ENCODE assay signal across 16 cellular contexts in genomic region chr13:44404261-44405139, GRCh38. TPM values are rescaled to one million over a fixed set of nuclear protein-coding genes. Genes with fewer than 3 reads are reported as not detected.
DNase-seq lines count a peak whose midpoint lies in the region; ATAC-seq, FAIRE-seq and TF ChIP-seq lines count a peak whose summit lies in the region.
"Had no signal": no experiment of that assay in that cellular context is flagged by ENCODE, and none has a peak within 500 bp of the region (broad histone marks: within the 10 kb centered on the region; RNA-seq: fewer than 3 reads in every experiment).

No MANE protein-coding gene starts in this region.

- no peak overlapping the region for H3T11ph ChIP-seq in H9 (ENCODE audit: low read length)

- H3K23me2 ChIP-seq in H9 (ENCODE audit: insufficient read length, low read depth, low read length, poor library complexity, severe bottlenecking), result peaks cover 6% of the 10 kb centered on the region

- no peak overlapping the region for H3K9ac ChIP-seq in H9 (ENCODE audit: extremely low read depth, insufficient read length, low read length)
- peak overlapping the region; percentile 25 for H3K9ac ChIP-seq in iPS-18a (ENCODE audit: low read length)

- H4K5ac ChIP-seq in H9 (ENCODE audit: insufficient read length, low read depth, low read length), result no peak overlapping the region

- no peak overlapping the region; the same call in 1 of the 2 replicates for H3K4ac ChIP-seq in H9 (ENCODE audit: low read depth, low read length)

- no peak for TF ChIP-seq EP300 in upper lobe of left lung (IDR thresholded peaks at IDR 0.05)

- no peaks in the 10 kb centered on the region for H3K36me3 ChIP-seq in PC-9 (ENCODE audit: low read depth)
- H3K36me3 ChIP-seq in iPS-18a (ENCODE audit: control insufficient read depth, low read depth, low read length), result no peaks in the 10 kb centered on the region
- no peaks in the 10 kb centered on the region for H3K36me3 ChIP-seq in prostate gland
- no peaks in the 10 kb centered on the region for H3K36me3 ChIP-seq in upper lobe of left lung
- H3K36me3 ChIP-seq: heart right ventricle had no signal

- FAIRE-seq in RCC 7860 (lab: Jason Lieb, UNC), result no peak
- FAIRE-seq: GM12891 had no signal

- H3K56ac ChIP-seq in H9 (ENCODE audit: insufficient read length, low read depth, low read length), result no peak overlapping the region

- no peak overlapping the region for H2BK15ac ChIP-seq in H9 (ENCODE audit: low read depth, low read length)

- H3K4me2 ChIP-seq in H9 (ENCODE audit: insufficient read depth, insufficient read length, low read length) (peak overlapping the region; percentile 67), PC-9 (peak overlapping the region; percentile 70)

- no peak overlapping the region for H2BK12ac ChIP-seq in H9 (ENCODE audit: insufficient read length, low read depth, low read length)

- H2BK5ac ChIP-seq in H9 (ENCODE audit: insufficient read length, low read length), result no peak overlapping the region

- CTCF ChIA-PET in PC-9 (lab: Charles Lee), result no interaction called here

- BruUV-seq in PC-9 (replicated peaks; lab: Mats Ljungman, UMichigan), result no TSS peak

- no peaks in the 10 kb centered on the region; a peak in 1 of 5 replicates for H3K9me3 Mint-ChIP-seq in H9
- H3K9me3 Mint-ChIP-seq: activated CD4-positive, alpha-beta memory T cell treated with anti-CD3 and anti-CD28 coated beads for 36 hours; activated naive CD4-positive, alpha-beta T cell treated with anti-CD3 and anti-CD28 coated beads, Interleukin-2, amount 50 U/mL, for 24 hours; naive B cell had no signal

- intact Hi-C loops in PC-9 (cut with micrococcal nuclease; ENCODE audit: unreplicated experiment) (no loop called here), prostate gland (cut with DNase I) (no loop called here)

- H3K4me1 ChIP-seq in H9 (ENCODE audit: insufficient read depth, low read length) (peaks cover 17% of the 10 kb centered on the region), PC-9 (replicated peaks; ENCODE audit: insufficient read depth) (peaks cover 49% of the 10 kb centered on the region), iPS-18a (ENCODE audit: control insufficient read depth, low read depth, low read length) (peaks cover 54% of the 10 kb centered on the region), prostate gland (replicated peaks) (peaks cover 23% of the 10 kb centered on the region), upper lobe of left lung (peaks cover 7 to 11% (median 8%) of the 10 kb centered on the region in 4 donors)

- H3K4me1 Mint-ChIP-seq in H9, result peaks cover 68 to 72% of the 10 kb centered on the region in 2 experiments
- H3K4me1 Mint-ChIP-seq: activated naive CD4-positive, alpha-beta T cell treated with anti-CD3 and anti-CD28 coated beads, Interleukin-2, amount 50 U/mL, for 24 hours; naive B cell had no signal

- peak overlapping the region; percentile 27; the same call in 1 of the 2 replicates for H3K4me3 ChIP-seq in PC-9
- H3K4me3 ChIP-seq in iPS-18a (ENCODE audit: low read length), result peak overlapping the region; percentile 28
- H3K4me3 ChIP-seq in prostate gland, result peak overlapping the region; percentile 15 to 30
- H3K4me3 ChIP-seq in upper lobe of left lung, result no peak overlapping the region
- H3K4me3 ChIP-seq: heart right ventricle had no signal

- no peaks in the 10 kb centered on the region for H3K36me3 Mint-ChIP-seq in H9 (ENCODE audit: insufficient read depth in 1 of 3, low read depth in 3 of 3)
- H3K36me3 Mint-ChIP-seq: activated CD4-positive, alpha-beta memory T cell treated with anti-CD3 and anti-CD28 coated beads for 36 hours; activated naive CD4-positive, alpha-beta T cell treated with anti-CD3 and anti-CD28 coated beads, Interleukin-2, amount 50 U/mL, for 24 hours; naive B cell had no signal

- peak overlapping the region in 2 of 3 experiments; percentile 36 to 81; a peak in 6 of 7 replicates for H3K27ac Mint-ChIP-seq in H9
- H3K27ac Mint-ChIP-seq: activated CD4-positive, alpha-beta memory T cell treated with anti-CD3 and anti-CD28 coated beads for 36 hours; activated naive CD4-positive, alpha-beta T cell treated with anti-CD3 and anti-CD28 coated beads, Interleukin-2, amount 50 U/mL, for 24 hours had no signal

- H4K91ac ChIP-seq in H9 (ENCODE audit: insufficient read length, low read depth, low read length), result no peak overlapping the region

- H3K79me1 ChIP-seq in H9 (ENCODE audit: insufficient read depth, low read depth, low read length, poor library complexity, severe bottlenecking), result no peaks in the 10 kb centered on the region

- H3K27ac ChIP-seq in H9 (ENCODE audit: insufficient read length, low read depth, low read length), result no peak overlapping the region
- H3K27ac ChIP-seq in PC-9, result peak overlapping the region; percentile 67
- H3K27ac ChIP-seq in iPS-18a (ENCODE audit: low read length), result no peak overlapping the region
- H3K27ac ChIP-seq in prostate gland, result peak overlapping the region; percentile 79 to 84
- no peak overlapping the region for H3K27ac ChIP-seq in upper lobe of left lung
- H3K27ac ChIP-seq: heart right ventricle had no signal

- no peaks in the 10 kb centered on the region for H3K9me3 ChIP-seq in H9 (ENCODE audit: control insufficient read depth, low read depth, low read length)
- no peaks in the 10 kb centered on the region for H3K9me3 ChIP-seq in PC-9 (ENCODE audit: insufficient read depth, low read depth)
- H3K9me3 ChIP-seq in iPS-18a (ENCODE audit: control insufficient read depth, low read depth, low read length), result no peaks in the 10 kb centered on the region
- no peaks in the 10 kb centered on the region for H3K9me3 ChIP-seq in prostate gland
- H3K9me3 ChIP-seq in upper lobe of left lung, result no peaks in the 10 kb centered on the region
- H3K9me3 ChIP-seq: heart right ventricle had no signal

- no peak overlapping the region for H4K8ac ChIP-seq in H9 (replicated peaks; ENCODE audit: insufficient read length, low read depth, low read length)

- no peak overlapping the region for H2BK120ac ChIP-seq in H9 (ENCODE audit: low read depth, low read length, poor library complexity, severe bottlenecking)

- DNase-seq in H9 (peak; percentile 50), PC-9 (peak in 1 of 2 experiments; percentile 57), prostate gland (ENCODE audit: low spot score) (peak; percentile 33), RCC 7860 (ENCODE audit: low spot score) (no peak), upper lobe of left lung (no peak), NOMO-1 treated with dmso at 0.1 percent for 144 hours (lab: John Stamatoyannopoulos, UW; ENCODE audit: unreplicated experiment) (no peak), NK-92 (lab: John Stamatoyannopoulos, UW; ENCODE audit: unreplicated experiment) (no peak)
- DNase-seq: activated CD4-positive, alpha-beta memory T cell treated with anti-CD3 and anti-CD28 coated beads for 36 hours; COR-L47; effector CD8-positive, alpha-beta T cell; heart right ventricle; naive B cell had no signal

- H4K20me1 ChIP-seq in H9 (ENCODE audit: control insufficient read depth, insufficient read depth, insufficient read length) (no peaks in the 10 kb centered on the region), PC-9 (ENCODE audit: insufficient read depth) (no peaks in the 10 kb centered on the region)

- H3K79me2 ChIP-seq in H9 (ENCODE audit: insufficient read depth, low read length) (no peaks in the 10 kb centered on the region), PC-9 (ENCODE audit: low read depth) (no peaks in the 10 kb centered on the region)

- peaks cover 4% of the 10 kb centered on the region for H3K27me3 Mint-ChIP-seq in H9 (ENCODE audit: low read depth)

- H3K27me3 ChIP-seq in H9 (ENCODE audit: insufficient read depth, low read length) (no peaks in the 10 kb centered on the region), PC-9 (ENCODE audit: insufficient read depth, low read depth) (no peaks in the 10 kb centered on the region), iPS-18a (ENCODE audit: control insufficient read depth, insufficient read depth, low read length) (peaks cover 9% of the 10 kb centered on the region), prostate gland (replicated peaks; ENCODE audit: insufficient read depth) (no peaks in the 10 kb centered on the region), upper lobe of left lung (no peaks in the 10 kb centered on the region)
- H3K27me3 ChIP-seq: heart right ventricle had no signal

- TF ChIP-seq CTCF in H9 (conservative IDR thresholded peaks at IDR 0.05), result no peak
- no peak for TF ChIP-seq CTCF in PC-9 (conservative IDR thresholded peaks at IDR 0.05)
- TF ChIP-seq CTCF in prostate gland (IDR thresholded peaks at IDR 0.05), result no peak
- no peak for TF ChIP-seq CTCF in upper lobe of left lung (IDR thresholded peaks at IDR 0.05)

- H3F3A ChIP-seq in PC-9 (ENCODE audit: insufficient read depth, low read depth), result peaks cover 25% of the 10 kb centered on the region; the same call in 1 of the 2 replicates

- POLR2A ChIA-PET in PC-9 (lab: Charles Lee; ENCODE audit: unreplicated experiment), result no interaction called here

- H3K9me2 ChIP-seq in PC-9 (ENCODE audit: insufficient read depth), result no peaks in the 10 kb centered on the region

- H3K14ac ChIP-seq in H9 (ENCODE audit: insufficient read depth, low read length), result peak overlapping the region; percentile 49; the same call in 1 of the 2 replicates

- H2AK5ac ChIP-seq in H9 (ENCODE audit: insufficient read length, low read length), result no peak overlapping the region

- no peak for ATAC-seq in upper lobe of left lung (ENCODE audit: low FRiP score in 2 of 2)
- ATAC-seq: heart right ventricle had no signal

- no peak overlapping the region for H3K23ac ChIP-seq in H9 (ENCODE audit: insufficient read length, low read depth, low read length)

- H3K4me3 Mint-ChIP-seq in H9, result peak overlapping the region; percentile 21 to 56
- H3K4me3 Mint-ChIP-seq: activated CD4-positive, alpha-beta memory T cell treated with anti-CD3 and anti-CD28 coated beads for 36 hours; activated naive CD4-positive, alpha-beta T cell treated with anti-CD3 and anti-CD28 coated beads, Interleukin-2, amount 50 U/mL, for 24 hours had no signal

- H2BK20ac ChIP-seq in H9 (ENCODE audit: low read depth, low read length, poor library complexity, severe bottlenecking), result no peak overlapping the region

- TF ChIP-seq POLR2A in prostate gland (IDR thresholded peaks at IDR 0.05), result no peak
- TF ChIP-seq POLR2A in upper lobe of left lung (IDR thresholded peaks at IDR 0.05), result no peak

- peak overlapping the region; percentile 58 for H3K18ac ChIP-seq in H9 (ENCODE audit: insufficient read length, low read depth, low read length)

- no CpG with 5 or more reads among the region's 15 CpGs for WGBS in H9 (ENCODE audit: extremely low coverage, insufficient read length, low lambda C conversion rate)
- WGBS in prostate gland, result 50% methylated on average over 15 of the region's 15 CpGs
- WGBS in upper lobe of left lung, 2 donors, result 76 to 82% methylated on average over 13 to 15 of the region's 15 CpGs

- H2AFZ ChIP-seq in H9 (ENCODE audit: low read length) (no peak overlapping the region), PC-9 (peak overlapping the region; percentile 70; the same call in 1 of the 2 replicates)

RNA-seq across cellular contexts. Expression of gene SERP2, which starts 30.9 kb away (rescaled TPM):
- total RNA-seq in H9 (2021), result 1.8 and 2.0 TPM in 2 replicates
- total RNA-seq in PC-9 (2021), result 0.70 and 0.90 TPM in 2 replicates
- total RNA-seq in prostate gland, result 10 to 100 TPM in 1 of 2 donors, 1 to 10 TPM in 1; 3.3 to 14.5 TPM
- 10 to 100 TPM in 1 of 6 donors, 1 to 10 TPM in 4, under 1 TPM in 1; 0.89 to 27.2 (median 3.8) TPM for total RNA-seq in upper lobe of left lung
- total RNA-seq: activated CD4-positive, alpha-beta memory T cell treated with anti-CD3 and anti-CD28 coated beads for 36 hours; HT1080 had no signal

Comparison
In these comparisons a context has a peak if more than half of its experiments do, and no peak if none do; other contexts are left out.
1. DNase-seq: peak in H9 (single experiment) and prostate gland (single experiment); none in RCC 7860 (single experiment), upper lobe of left lung (0 of 2), NOMO-1 treated with dmso at 0.1 percent for 144 hours (single experiment) and NK-92 (single experiment).
2. H3K27ac ChIP-seq: peak in PC-9 (single experiment) and prostate gland (2 of 2); none in H9 (single experiment), iPS-18a (single experiment) and upper lobe of left lung (0 of 4).
3. H3K4me3 ChIP-seq: peak in PC-9 (single experiment), iPS-18a (single experiment) and prostate gland (2 of 2); none in upper lobe of left lung (0 of 4).